Comparison of ENCODE assay signal across 1 cellular context in the genomic region with DNA sequence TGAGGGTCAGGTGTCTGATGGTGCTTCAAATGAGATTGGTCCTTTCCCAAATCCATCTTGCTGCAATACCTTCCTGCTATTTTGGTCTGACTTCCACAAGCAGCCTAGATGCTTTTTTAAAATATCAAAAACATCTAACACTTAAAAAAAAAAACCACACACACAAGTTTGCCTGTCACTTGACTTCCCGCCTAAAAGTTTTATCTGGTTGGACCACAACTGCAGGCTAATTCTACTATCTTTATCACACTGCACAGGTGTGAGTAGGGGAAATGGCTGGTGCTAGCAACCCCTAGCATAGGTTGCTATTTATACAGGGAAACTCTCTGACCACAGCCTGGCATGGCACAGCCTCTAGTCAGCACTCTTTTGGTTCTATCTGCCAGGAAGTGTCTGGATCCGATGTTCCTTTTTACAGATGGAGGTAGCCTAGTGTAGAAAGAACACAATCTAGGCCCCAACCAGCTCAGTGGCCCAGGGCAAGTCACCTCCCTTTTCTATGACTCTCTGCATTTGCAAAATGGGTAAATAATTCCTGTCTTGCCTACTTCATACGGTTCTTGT.
A peak's percentile ranks its signal among the peaks of the same experiment; 100 is the strongest.
TF ChIP-seq lines count a peak whose summit lies in the region.

Gene HEMGN (minus strand): TSS at position 92 of the 564 bp plus-strand sequence. CDS start 36 bp downstream, at position 56.

TF ChIP-seq in K562, 482 proteins besides CTCF, POLR2A, EP300 and RAD21 (continued from another document and continues in another):
- TF ChIP-seq, protein P1, sequence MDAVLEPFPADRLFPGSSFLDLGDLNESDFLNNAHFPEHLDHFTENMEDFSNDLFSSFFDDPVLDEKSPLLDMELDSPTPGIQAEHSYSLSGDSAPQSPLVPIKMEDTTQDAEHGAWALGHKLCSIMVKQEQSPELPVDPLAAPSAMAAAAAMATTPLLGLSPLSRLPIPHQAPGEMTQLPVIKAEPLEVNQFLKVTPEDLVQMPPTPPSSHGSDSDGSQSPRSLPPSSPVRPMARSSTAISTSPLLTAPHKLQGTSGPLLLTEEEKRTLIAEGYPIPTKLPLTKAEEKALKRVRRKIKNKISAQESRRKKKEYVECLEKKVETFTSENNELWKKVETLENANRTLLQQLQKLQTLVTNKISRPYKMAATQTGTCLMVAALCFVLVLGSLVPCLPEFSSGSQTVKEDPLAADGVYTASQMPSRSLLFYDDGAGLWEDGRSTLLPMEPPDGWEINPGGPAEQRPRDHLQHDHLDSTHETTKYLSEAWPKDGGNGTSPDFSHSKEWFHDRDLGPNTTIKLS (IDR thresholded peaks at IDR 0.05; ENCODE audit: borderline replicate concordance, low read depth): peak; percentile 68; the same call in 1 of the 2 replicates
- TF ChIP-seq RBM17 (IDR thresholded peaks at IDR 0.05; ENCODE audit: borderline replicate concordance, low read depth, low read length) (no peak), PTBP1 (IDR thresholded peaks at IDR 0.05; ENCODE audit: low read depth, low read length) (no peak), GTF3C2 (IDR thresholded peaks at IDR 0.05; ENCODE audit: borderline replicate concordance, extremely low read depth, insufficient read length) (no peak), ARID2 (IDR thresholded peaks at IDR 0.05) (no peak), GTF2E2 (tag; IDR thresholded peaks at IDR 0.05) (no peak), KDM1A (IDR thresholded peaks at IDR 0.05) (peak; percentile 52 to 68; a peak in 2 of 4 replicates), NELFE (IDR thresholded peaks at IDR 0.05; ENCODE audit: insufficient read depth, insufficient read length) (no peak), MYC (IDR thresholded peaks at IDR 0.05; ENCODE audit: low read depth, low read length) (peak; percentile 78; the same call in 1 of the 2 replicates), MYC (CRISPR knock-in tag; IDR thresholded peaks at IDR 0.05; ENCODE audit: borderline replicate concordance, low read depth) (no peak), RBM14 (IDR thresholded peaks at IDR 0.05; ENCODE audit: borderline replicate concordance, insufficient read depth, low read depth, low read length) (no peak), RERE (CRISPR knock-in tag; IDR thresholded peaks at IDR 0.05; ENCODE audit: borderline replicate concordance) (no peak), BCOR (IDR thresholded peaks at IDR 0.05) (peak; percentile 74), ATF1 (CRISPR knock-in tag; IDR thresholded peaks at IDR 0.05) (no peak), ATF1 (tag; IDR thresholded peaks at IDR 0.05) (peak; percentile 29; the same call in 1 of the 2 replicates), SMAD1 (IDR thresholded peaks at IDR 0.05; ENCODE audit: low read depth, low read length, partially characterized antibody) (no peak), CBX3 (IDR thresholded peaks at IDR 0.05; ENCODE audit: borderline replicate concordance in 1 of 2, low read length in 2 of 2) (peak in 1 of 2 experiments; percentile 87; a peak in 2 of 3 replicates), COPS2 (conservative IDR thresholded peaks at IDR 0.05) (no peak), TAL1 (IDR thresholded peaks at IDR 0.05) (peak; percentile 98), ZEB2 (IDR thresholded peaks at IDR 0.05) (peak; percentile 95), ZNF324 (CRISPR knock-in tag; IDR thresholded peaks at IDR 0.05) (no peak), ZNF133 (CRISPR knock-in tag; IDR thresholded peaks at IDR 0.05) (no peak), NR2F6 (CRISPR knock-in tag; IDR thresholded peaks at IDR 0.05) (no peak), ZNF354B (CRISPR knock-in tag; IDR thresholded peaks at IDR 0.05) (no peak), PRDM10 (IDR thresholded peaks at IDR 0.05; ENCODE audit: partially characterized antibody) (no peak), ZNF766 (CRISPR knock-in tag; conservative IDR thresholded peaks at IDR 0.05) (peak; percentile 94), DACH1 (IDR thresholded peaks at IDR 0.05; ENCODE audit: partially characterized antibody) (no peak), TFAM (CRISPR knock-in tag; conservative IDR thresholded peaks at IDR 0.05) (no peak), ARHGAP35 (IDR thresholded peaks at IDR 0.05; ENCODE audit: partially characterized antibody) (no peak), ZNF696 (CRISPR knock-in tag; conservative IDR thresholded peaks at IDR 0.05) (no peak), SMARCA5 (IDR thresholded peaks at IDR 0.05) (no peak), ZBTB43 (CRISPR knock-in tag; IDR thresholded peaks at IDR 0.05) (no peak), RFX7 (CRISPR knock-in tag; IDR thresholded peaks at IDR 0.05) (no peak)
- TF ChIP-seq, protein P2, sequence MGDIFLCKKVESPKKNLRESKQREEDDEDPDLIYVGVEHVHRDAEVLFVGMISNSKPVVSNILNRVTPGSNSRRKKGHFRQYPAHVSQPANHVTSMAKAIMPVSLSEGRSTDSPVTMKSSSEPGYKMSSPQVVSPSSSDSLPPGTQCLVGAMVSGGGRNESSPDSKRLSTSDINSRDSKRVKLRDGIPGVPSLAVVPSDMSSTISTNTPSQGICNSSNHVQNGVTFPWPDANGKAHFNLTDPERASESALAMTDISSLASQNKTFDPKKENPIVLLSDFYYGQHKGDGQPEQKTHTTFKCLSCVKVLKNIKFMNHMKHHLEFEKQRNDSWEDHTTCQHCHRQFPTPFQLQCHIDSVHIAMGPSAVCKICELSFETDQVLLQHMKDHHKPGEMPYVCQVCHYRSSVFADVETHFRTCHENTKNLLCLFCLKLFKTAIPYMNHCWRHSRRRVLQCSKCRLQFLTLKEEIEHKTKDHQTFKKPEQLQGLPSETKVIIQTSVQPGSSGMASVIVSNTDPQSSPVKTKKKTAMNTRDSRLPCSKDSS (IDR thresholded peaks at IDR 0.05; ENCODE audit: low read depth, partially characterized antibody): no peak
- TF ChIP-seq, protein P3, sequence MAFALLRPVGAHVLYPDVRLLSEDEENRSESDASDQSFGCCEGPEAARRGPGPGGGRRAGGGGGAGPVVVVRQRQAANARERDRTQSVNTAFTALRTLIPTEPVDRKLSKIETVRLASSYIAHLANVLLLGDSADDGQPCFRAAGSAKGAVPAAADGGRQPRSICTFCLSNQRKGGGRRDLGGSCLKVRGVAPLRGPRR (CRISPR knock-in tag; IDR thresholded peaks at IDR 0.05): no peak
- TF ChIP-seq, protein P4, sequence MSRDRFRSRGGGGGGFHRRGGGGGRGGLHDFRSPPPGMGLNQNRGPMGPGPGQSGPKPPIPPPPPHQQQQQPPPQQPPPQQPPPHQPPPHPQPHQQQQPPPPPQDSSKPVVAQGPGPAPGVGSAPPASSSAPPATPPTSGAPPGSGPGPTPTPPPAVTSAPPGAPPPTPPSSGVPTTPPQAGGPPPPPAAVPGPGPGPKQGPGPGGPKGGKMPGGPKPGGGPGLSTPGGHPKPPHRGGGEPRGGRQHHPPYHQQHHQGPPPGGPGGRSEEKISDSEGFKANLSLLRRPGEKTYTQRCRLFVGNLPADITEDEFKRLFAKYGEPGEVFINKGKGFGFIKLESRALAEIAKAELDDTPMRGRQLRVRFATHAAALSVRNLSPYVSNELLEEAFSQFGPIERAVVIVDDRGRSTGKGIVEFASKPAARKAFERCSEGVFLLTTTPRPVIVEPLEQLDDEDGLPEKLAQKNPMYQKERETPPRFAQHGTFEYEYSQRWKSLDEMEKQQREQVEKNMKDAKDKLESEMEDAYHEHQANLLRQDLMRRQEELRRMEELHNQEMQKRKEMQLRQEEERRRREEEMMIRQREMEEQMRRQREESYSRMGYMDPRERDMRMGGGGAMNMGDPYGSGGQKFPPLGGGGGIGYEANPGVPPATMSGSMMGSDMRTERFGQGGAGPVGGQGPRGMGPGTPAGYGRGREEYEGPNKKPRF (IDR thresholded peaks at IDR 0.05; ENCODE audit: low read depth, low read length): no peak
- TF ChIP-seq, protein P5, sequence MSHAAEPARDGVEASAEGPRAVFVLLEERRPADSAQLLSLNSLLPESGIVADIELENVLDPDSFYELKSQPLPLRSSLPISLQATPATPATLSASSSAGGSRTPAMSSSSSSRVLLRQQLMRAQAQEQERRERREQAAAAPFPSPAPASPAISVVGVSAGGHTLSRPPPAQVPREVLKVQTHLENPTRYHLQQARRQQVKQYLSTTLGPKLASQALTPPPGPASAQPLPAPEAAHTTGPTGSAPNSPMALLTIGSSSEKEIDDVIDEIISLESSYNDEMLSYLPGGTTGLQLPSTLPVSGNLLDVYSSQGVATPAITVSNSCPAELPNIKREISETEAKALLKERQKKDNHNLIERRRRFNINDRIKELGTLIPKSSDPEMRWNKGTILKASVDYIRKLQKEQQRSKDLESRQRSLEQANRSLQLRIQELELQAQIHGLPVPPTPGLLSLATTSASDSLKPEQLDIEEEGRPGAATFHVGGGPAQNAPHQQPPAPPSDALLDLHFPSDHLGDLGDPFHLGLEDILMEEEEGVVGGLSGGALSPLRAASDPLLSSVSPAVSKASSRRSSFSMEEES (CRISPR knock-in tag; IDR thresholded peaks at IDR 0.05): no peak
